Comparison of ENCODE assay signal across 13 cellular contexts in the genomic region with DNA sequence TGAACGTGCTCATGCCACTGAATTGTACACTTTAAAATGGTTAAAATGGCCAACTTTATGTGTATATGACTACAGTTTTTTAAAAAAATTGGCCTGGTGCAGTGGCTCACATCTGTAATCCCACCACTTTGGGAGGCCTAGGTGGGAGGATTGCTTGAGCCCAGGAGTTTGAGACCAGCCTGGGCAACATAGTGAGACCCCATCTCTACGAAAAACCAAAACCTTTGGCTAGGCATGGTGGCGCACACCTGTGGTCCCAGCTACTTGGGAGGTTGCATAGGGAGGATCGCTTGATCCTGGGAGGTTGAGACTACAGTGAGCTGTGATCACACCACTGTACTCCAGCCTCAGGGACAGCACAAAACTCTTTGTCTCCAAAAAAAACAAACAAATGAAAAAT. TPM values are rescaled to one million over a fixed set of nuclear protein-coding genes. Genes with fewer than 3 reads are reported as not detected.
A peak's percentile ranks its signal among the peaks of the same experiment; 100 is the strongest.
DNase-seq lines count a peak whose midpoint lies in the region; ATAC-seq and TF ChIP-seq lines count a peak whose summit lies in the region.
"Had no signal": no experiment of that assay in that cellular context is flagged by ENCODE, and none has a peak within 500 bp of the region (broad histone marks: within the 10 kb centered on the region; RNA-seq: fewer than 3 reads in every experiment).

No MANE protein-coding gene starts in this region.

- no peak for ATAC-seq in GM21723 (IDR thresholded peaks at IDR 0.05; ENCODE audit: unreplicated experiment)
- ATAC-seq: GM23338 had no signal

- H3K4me2 ChIP-seq in DOHH2 (ENCODE audit: low read length) (peak overlapping the region; percentile 34), SU-DHL-6 (ENCODE audit: low read depth, low read length, poor library complexity, severe bottlenecking) (peak overlapping the region; percentile 1)
- H3K4me2 ChIP-seq: BLaER1, GM23338 had no signal

- H3K4me1 Mint-ChIP-seq in activated CD4-positive, alpha-beta T cell treated with anti-CD3 and anti-CD28 coated beads, Interleukin-2, amount 10 ng/mL, durations not matched to agents 7 days and 5 days, result peaks cover 30% of the 10 kb centered on the region
- H3K4me1 Mint-ChIP-seq in neural crest cell, result peaks cover 27% of the 10 kb centered on the region

- H3K27me3 ChIP-seq in DOHH2 (ENCODE audit: control insufficient read depth, low read length) (no peaks in the 10 kb centered on the region), SU-DHL-6 (ENCODE audit: low read length) (no peaks in the 10 kb centered on the region)
- H3K27me3 ChIP-seq: BLaER1 had no signal

- CTCF ChIA-PET in activated CD4-positive, alpha-beta T cell treated with anti-CD3 and anti-CD28 coated beads, Interleukin-2, amount 10 ng/mL, durations not matched to agents 7 days and 5 days (lab: Charles Lee), result interaction anchor here (1.0 kb wide), 1 partner anchor 25 kb away, joined by 9 read pairs; no protein-coding TSS in a partner anchor

- H3K27ac ChIP-seq in DOHH2 (ENCODE audit: low read depth, low read length) (0 out of 2 replicates have a peak overlapping the region, but pooled peaks have one; percentile 8), SU-DHL-6 (ENCODE audit: low read depth, low read length) (no peak overlapping the region)
- H3K27ac ChIP-seq: 22Rv1, BLaER1 had no signal

- H3K9me2 ChIP-seq in DOHH2 (replicated peaks; ENCODE audit: control insufficient read depth, low read length) (no peaks in the 10 kb centered on the region), SU-DHL-6 (replicated peaks; ENCODE audit: insufficient read depth, low read length) (no peaks in the 10 kb centered on the region)

- H3K4me1 ChIP-seq in DOHH2 (ENCODE audit: control insufficient read depth, low read length), result peaks cover 69% of the 10 kb centered on the region

- H3K36me3 Mint-ChIP-seq in activated CD4-positive, alpha-beta T cell treated with anti-CD3 and anti-CD28 coated beads, Interleukin-2, amount 10 ng/mL, durations not matched to agents 7 days and 5 days (ENCODE audit: low read depth), result peaks cover 18% of the 10 kb centered on the region
- H3K36me3 Mint-ChIP-seq in neural crest cell (ENCODE audit: low read depth), result peaks cover 4% of the 10 kb centered on the region

- H4K20me1 ChIP-seq in DOHH2 (ENCODE audit: control insufficient read depth, insufficient read depth, low read depth, low read length) (peaks cover 26% of the 10 kb centered on the region), SU-DHL-6 (ENCODE audit: low read depth, low read length) (peaks cover 30% of the 10 kb centered on the region)

- H3K79me2 ChIP-seq in DOHH2 (ENCODE audit: control insufficient read depth, low read length) (peaks cover 100% of the 10 kb centered on the region), SU-DHL-6 (ENCODE audit: insufficient read depth, low read length) (peaks cover 94% of the 10 kb centered on the region)

- peak overlapping the region; percentile 9 for H3K27ac Mint-ChIP-seq in activated CD4-positive, alpha-beta T cell treated with anti-CD3 and anti-CD28 coated beads, Interleukin-2, amount 10 ng/mL, durations not matched to agents 7 days and 5 days
- H3K27ac Mint-ChIP-seq in neural crest cell (ENCODE audit: unreplicated experiment), result no peak overlapping the region
- H3K27ac Mint-ChIP-seq: CD8-positive, alpha-beta memory T cell; GM23338 had no signal

- POLR2A ChIA-PET in activated CD4-positive, alpha-beta T cell treated with anti-CD3 and anti-CD28 coated beads, Interleukin-2, amount 10 ng/mL, durations not matched to agents 7 days and 5 days (lab: Charles Lee), result no interaction called here

- no peak for DNase-seq in activated CD4-positive, alpha-beta T cell treated with anti-CD3 and anti-CD28 coated beads, Interleukin-2, amount 10 ng/mL, durations not matched to agents 7 days and 5 days
- no peak for DNase-seq in activated CD4-positive, alpha-beta T cell treated with anti-CD3 and anti-CD28 coated beads for 48 hours
- DNase-seq in neural crest cell (ENCODE audit: low read depth, low spot score), result no peak
- no peak for DNase-seq in midbrain (lab: John Stamatoyannopoulos, UW)
- DNase-seq: CD8-positive, alpha-beta memory T cell; DMS53; H7 had no signal

- H3K9ac ChIP-seq in SU-DHL-6 (ENCODE audit: low read length), result no peak overlapping the region
- H3K9ac ChIP-seq: BLaER1 had no signal

- H3K27me3 Mint-ChIP-seq in activated CD4-positive, alpha-beta T cell treated with anti-CD3 and anti-CD28 coated beads, Interleukin-2, amount 10 ng/mL, durations not matched to agents 7 days and 5 days, result no peaks in the 10 kb centered on the region
- H3K27me3 Mint-ChIP-seq in neural crest cell (ENCODE audit: low read depth), result peaks cover 3% of the 10 kb centered on the region

- H3K36me3 ChIP-seq in DOHH2 (ENCODE audit: control insufficient read depth, low read length) (peaks cover 83% of the 10 kb centered on the region), SU-DHL-6 (ENCODE audit: low read length) (peaks cover 3% of the 10 kb centered on the region)

- peak overlapping the region; percentile 4; the same call in 1 of the 2 replicates for H3K4me3 ChIP-seq in DOHH2 (ENCODE audit: low read length)
- H3K4me3 ChIP-seq in SU-DHL-6 (ENCODE audit: insufficient read depth, low read length, poor library complexity, severe bottlenecking), result no peak overlapping the region
- H3K4me3 ChIP-seq: BLaER1, GM23338 had no signal

- H3K9me3 Mint-ChIP-seq in activated CD4-positive, alpha-beta T cell treated with anti-CD3 and anti-CD28 coated beads, Interleukin-2, amount 10 ng/mL, durations not matched to agents 7 days and 5 days, result no peaks in the 10 kb centered on the region
- no peaks in the 10 kb centered on the region for H3K9me3 Mint-ChIP-seq in neural crest cell
- H3K9me3 Mint-ChIP-seq: CD8-positive, alpha-beta memory T cell; GM23338 had no signal

- no peaks in the 10 kb centered on the region for H3K9me3 ChIP-seq in DOHH2 (ENCODE audit: control insufficient read depth, insufficient read depth, low read length)
- no peaks in the 10 kb centered on the region for H3K9me3 ChIP-seq in SU-DHL-6 (ENCODE audit: insufficient read depth, low read length)
- H3K9me3 ChIP-seq: BLaER1 had no signal

- H3K4me3 Mint-ChIP-seq in activated CD4-positive, alpha-beta T cell treated with anti-CD3 and anti-CD28 coated beads, Interleukin-2, amount 10 ng/mL, durations not matched to agents 7 days and 5 days, result no peak overlapping the region
- H3K4me3 Mint-ChIP-seq in neural crest cell, result peak overlapping the region; percentile 34
- H3K4me3 Mint-ChIP-seq: CD8-positive, alpha-beta memory T cell; GM23338 had no signal

- H2AFZ ChIP-seq in SU-DHL-6 (ENCODE audit: low read depth, low read length, severe bottlenecking), result no peak overlapping the region
- H2AFZ ChIP-seq: GM23338 had no signal

- TF ChIP-seq CTCF in DOHH2 (IDR thresholded peaks at IDR 0.05; ENCODE audit: low read depth, low read length, poor library complexity, severe bottlenecking) (no peak), SU-DHL-6 (IDR thresholded peaks at IDR 0.05; ENCODE audit: insufficient read depth, low read length, poor library complexity, severe bottlenecking) (no peak), neural crest cell (conservative IDR thresholded peaks at IDR 0.05) (no peak)

- H3F3A ChIP-seq in DOHH2 (ENCODE audit: control insufficient read depth, insufficient read depth) (peaks cover 16% of the 10 kb centered on the region), SU-DHL-6 (ENCODE audit: insufficient read depth) (peaks cover 34% of the 10 kb centered on the region)

RNA-seq across cellular contexts. Expression of a gene that starts 5.3 kb away (rescaled TPM):
- total RNA-seq in activated CD4-positive, alpha-beta T cell treated with anti-CD3 and anti-CD28 coated beads, Interleukin-2, amount 10 ng/mL, durations not matched to agents 7 days and 5 days, result 10 to 100 TPM; 24.8 to 26.8 TPM
- 18.6 and 19.0 TPM in 2 replicates for total RNA-seq in neural crest cell

RNA-seq across cellular contexts. Expression of a gene that starts 9.8 kb away (rescaled TPM):
- 10 to 100 TPM; 30.2 to 32.2 TPM for total RNA-seq in activated CD4-positive, alpha-beta T cell treated with anti-CD3 and anti-CD28 coated beads, Interleukin-2, amount 10 ng/mL, durations not matched to agents 7 days and 5 days
- total RNA-seq in neural crest cell, result 24.9 and 25.5 TPM in 2 replicates
